Comparison of ENCODE assay signal across 9 cellular contexts in the genomic region with DNA sequence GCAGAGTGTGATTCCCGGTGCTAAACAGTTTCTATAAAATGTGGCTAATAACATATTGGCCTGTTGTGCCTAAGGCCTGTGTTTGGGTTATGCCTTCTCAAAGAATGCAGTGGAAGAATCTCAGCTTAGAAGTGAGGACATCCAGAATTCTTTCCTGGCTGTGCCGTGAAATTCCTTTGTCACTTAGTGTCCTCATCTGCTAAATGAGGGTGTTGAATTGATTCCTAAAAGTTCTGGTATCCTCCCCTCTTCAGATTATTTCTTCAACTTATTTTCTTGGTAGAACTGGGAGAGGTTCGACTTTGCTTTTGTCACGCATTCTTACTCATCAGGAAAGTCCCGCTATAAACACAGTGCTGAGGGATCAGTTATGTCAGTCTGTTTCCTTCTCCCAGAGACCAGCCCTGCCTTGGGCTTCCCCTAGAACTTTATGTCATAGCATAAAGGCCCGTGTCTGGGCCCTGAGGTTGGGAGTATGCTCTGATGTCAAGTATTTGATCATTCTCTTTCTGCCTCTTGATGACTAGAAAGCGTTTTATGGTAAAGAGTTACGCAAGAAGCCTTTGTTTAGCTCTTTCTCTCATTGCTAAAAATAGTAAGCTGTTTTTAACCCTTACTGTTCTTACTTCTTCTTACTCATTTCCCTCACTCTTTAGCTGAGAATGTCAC. TPM values are rescaled to one million over a fixed set of nuclear protein-coding genes. Genes with fewer than 3 reads are reported as not detected.
DNase-seq lines count a peak whose midpoint lies in the region; ATAC-seq and TF ChIP-seq lines count a peak whose summit lies in the region.
"Had no signal": no experiment of that assay in that cellular context is flagged by ENCODE, and none has a peak within 500 bp of the region (broad histone marks: within the 10 kb centered on the region; RNA-seq: fewer than 3 reads in every experiment).

No MANE protein-coding gene starts in this region.

- no peak overlapping the region for H2AFZ ChIP-seq in OCI-LY7 (ENCODE audit: low read length)

- TF ChIP-seq CTCF in OCI-LY7 (conservative IDR thresholded peaks at IDR 0.05; ENCODE audit: low read length): no peak

- H3K4me2 ChIP-seq in OCI-LY7 (ENCODE audit: low read length): peak overlapping the region; percentile 29

- BruUV-seq in OCI-LY7 (replicated peaks; lab: Mats Ljungman, UMichigan): no TSS peak

- no peaks in the 10 kb centered on the region for H3K9me2 ChIP-seq in OCI-LY7 (ENCODE audit: insufficient read depth, low read length)

- H3K27ac ChIP-seq in OCI-LY7 (ENCODE audit: low read depth, low read length, poor library complexity, severe bottlenecking): peak overlapping the region; percentile 58
- H3K27ac ChIP-seq: C4-2B had no signal

- intact Hi-C loops in OCI-LY7 (cut with micrococcal nuclease; ENCODE audit: unreplicated experiment): loop anchor here (5.0 kb wide), 1 partner anchor 160 kb away; the partner anchor contains the start of genes CDKN2A and CDKN2B-AS1

- peak; percentile 49 for DNase-seq in NK-92 treated with Interleukin-12 subunit alpha and Interleukin-12 subunit beta, amount 100 ng/mL, for 24 hours (lab: John Stamatoyannopoulos, UW)
- DNase-seq in NK-92 (lab: John Stamatoyannopoulos, UW; ENCODE audit: unreplicated experiment) (no peak), OCI-LY7 (ENCODE audit: low spot score) (peak; percentile 16), NCI-H345 treated with DMSO at 0.1 percent for 48 hours (lab: John Stamatoyannopoulos, UW; ENCODE audit: unreplicated experiment) (no peak)
- DNase-seq in stimulated activated CD4-positive, alpha-beta T cell treated with anti-CD3 and anti-CD28 coated beads, TNF-alpha, amount 100 ng/mL, for 48 hours (ENCODE audit: low read depth in 3 of 3): peak in 2 of 3 donors; percentile 19 to 28

- H3K9me3 ChIP-seq in OCI-LY7 (ENCODE audit: low read length): no peaks in the 10 kb centered on the region

- H3K36me3 ChIP-seq in OCI-LY7 (ENCODE audit: insufficient read depth, low read length): peaks cover 100% of the 10 kb centered on the region

- peak; percentile 67 for ATAC-seq in HG02759 (IDR thresholded peaks at IDR 0.05; ENCODE audit: unreplicated experiment)
- ATAC-seq in esophagus mucosa: peak; percentile 86
- no peak for ATAC-seq in SK-N-SH treated with all-trans-retinoic acid at 6 μM for 48 hours

- CTCF ChIA-PET in OCI-LY7 (lab: Charles Lee; ENCODE audit: unreplicated experiment): no interaction called here

- H4K20me1 ChIP-seq in OCI-LY7 (ENCODE audit: insufficient read depth, low read length): peaks cover 7% of the 10 kb centered on the region; the same call in 1 of the 2 replicates

- POLR2A ChIA-PET in OCI-LY7 (lab: Charles Lee): interaction anchor here (0.5 to 1.3 kb wide), 4 partner anchors 8 to 155 kb away, joined by 3 to 4 read pairs (median 4); no protein-coding TSS in a partner anchor

- peaks cover 44% of the 10 kb centered on the region; the same call in 1 of the 2 replicates for H3K79me2 ChIP-seq in OCI-LY7 (ENCODE audit: insufficient read depth, low read depth, low read length)

- no peak overlapping the region for H3K4me3 ChIP-seq in OCI-LY7 (ENCODE audit: low read depth, low read length, poor library complexity, severe bottlenecking)

- peaks cover 33% of the 10 kb centered on the region for H3K4me1 ChIP-seq in OCI-LY7 (ENCODE audit: insufficient read depth, low read length, poor library complexity, severe bottlenecking)

TF ChIP-seq in SK-N-SH treated with all-trans-retinoic acid at 6 μM for 48 hours, 23 proteins besides CTCF, POLR2A, EP300 and RAD21:
- no peak for TF ChIP-seq ISL1 (CRISPR knock-in tag; IDR thresholded peaks at IDR 0.05)
- TF ChIP-seq, protein P1, sequence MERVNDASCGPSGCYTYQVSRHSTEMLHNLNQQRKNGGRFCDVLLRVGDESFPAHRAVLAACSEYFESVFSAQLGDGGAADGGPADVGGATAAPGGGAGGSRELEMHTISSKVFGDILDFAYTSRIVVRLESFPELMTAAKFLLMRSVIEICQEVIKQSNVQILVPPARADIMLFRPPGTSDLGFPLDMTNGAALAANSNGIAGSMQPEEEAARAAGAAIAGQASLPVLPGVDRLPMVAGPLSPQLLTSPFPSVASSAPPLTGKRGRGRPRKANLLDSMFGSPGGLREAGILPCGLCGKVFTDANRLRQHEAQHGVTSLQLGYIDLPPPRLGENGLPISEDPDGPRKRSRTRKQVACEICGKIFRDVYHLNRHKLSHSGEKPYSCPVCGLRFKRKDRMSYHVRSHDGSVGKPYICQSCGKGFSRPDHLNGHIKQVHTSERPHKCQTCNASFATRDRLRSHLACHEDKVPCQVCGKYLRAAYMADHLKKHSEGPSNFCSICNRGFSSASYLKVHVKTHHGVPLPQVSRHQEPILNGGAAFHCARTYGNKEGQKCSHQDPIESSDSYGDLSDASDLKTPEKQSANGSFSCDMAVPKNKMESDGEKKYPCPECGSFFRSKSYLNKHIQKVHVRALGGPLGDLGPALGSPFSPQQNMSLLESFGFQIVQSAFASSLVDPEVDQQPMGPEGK (CRISPR knock-in tag; IDR thresholded peaks at IDR 0.05; ENCODE audit: borderline replicate concordance): no peak
- no peak for TF ChIP-seq BACH2 (CRISPR knock-in tag; IDR thresholded peaks at IDR 0.05; ENCODE audit: borderline replicate concordance)
- no peak for TF ChIP-seq ZFP3 (CRISPR knock-in tag; IDR thresholded peaks at IDR 0.05)
- TF ChIP-seq CSRNP3 (CRISPR knock-in tag; IDR thresholded peaks at IDR 0.05): no peak
- TF ChIP-seq ZFP30 (CRISPR knock-in tag; IDR thresholded peaks at IDR 0.05): no peak
- TF ChIP-seq ZC3H10 (CRISPR knock-in tag; IDR thresholded peaks at IDR 0.05): no peak
- TF ChIP-seq, protein P2, sequence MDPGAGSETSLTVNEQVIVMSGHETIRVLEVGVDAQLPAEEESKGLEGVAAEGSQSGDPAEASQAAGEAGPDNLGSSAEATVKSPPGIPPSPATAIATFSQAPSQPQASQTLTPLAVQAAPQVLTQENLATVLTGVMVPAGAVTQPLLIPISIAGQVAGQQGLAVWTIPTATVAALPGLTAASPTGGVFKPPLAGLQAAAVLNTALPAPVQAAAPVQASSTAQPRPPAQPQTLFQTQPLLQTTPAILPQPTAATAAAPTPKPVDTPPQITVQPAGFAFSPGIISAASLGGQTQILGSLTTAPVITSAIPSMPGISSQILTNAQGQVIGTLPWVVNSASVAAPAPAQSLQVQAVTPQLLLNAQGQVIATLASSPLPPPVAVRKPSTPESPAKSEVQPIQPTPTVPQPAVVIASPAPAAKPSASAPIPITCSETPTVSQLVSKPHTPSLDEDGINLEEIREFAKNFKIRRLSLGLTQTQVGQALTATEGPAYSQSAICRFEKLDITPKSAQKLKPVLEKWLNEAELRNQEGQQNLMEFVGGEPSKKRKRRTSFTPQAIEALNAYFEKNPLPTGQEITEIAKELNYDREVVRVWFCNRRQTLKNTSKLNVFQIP (CRISPR knock-in tag; IDR thresholded peaks at IDR 0.05; ENCODE audit: borderline replicate concordance, low read depth): no peak
- no peak for TF ChIP-seq ZNF8 (CRISPR knock-in tag; IDR thresholded peaks at IDR 0.05)
- no peak for TF ChIP-seq TSHZ2 (CRISPR knock-in tag; IDR thresholded peaks at IDR 0.05)
- TF ChIP-seq PPARA (CRISPR knock-in tag; IDR thresholded peaks at IDR 0.05; ENCODE audit: borderline replicate concordance): no peak
- TF ChIP-seq TOX (CRISPR knock-in tag; IDR thresholded peaks at IDR 0.05; ENCODE audit: borderline replicate concordance): no peak
- TF ChIP-seq OSR1 (CRISPR knock-in tag; IDR thresholded peaks at IDR 0.05): no peak
- TF ChIP-seq ZNF70 (CRISPR knock-in tag; IDR thresholded peaks at IDR 0.05): no peak

RNA-seq across cellular contexts. Expression of gene MTAP, which starts 29.5 kb away (rescaled TPM):
- 41.6 and 50.4 TPM in 2 replicates for total RNA-seq in OCI-LY7 (2014; rRNA removed; shearing (Covaris generic))
- total RNA-seq in OCI-LY7 (2022) (101 and 105 TPM in 2 replicates), esophagus mucosa (50.5 TPM)

Comparison
In these comparisons a context has a peak if more than half of its experiments do, and no peak if none do; other contexts are left out.
1. DNase-seq: peak in NK-92 treated with Interleukin-12 subunit alpha and Interleukin-12 subunit beta, amount 100 ng/mL, for 24 hours (single experiment), OCI-LY7 (single experiment) and stimulated activated CD4-positive, alpha-beta T cell treated with anti-CD3 and anti-CD28 coated beads, TNF-alpha, amount 100 ng/mL, for 48 hours (2 of 3); none in NK-92 (single experiment) and NCI-H345 treated with DMSO at 0.1 percent for 48 hours (single experiment).